23 cellular contexts compared by ENCODE assay signal in the genomic region with DNA sequence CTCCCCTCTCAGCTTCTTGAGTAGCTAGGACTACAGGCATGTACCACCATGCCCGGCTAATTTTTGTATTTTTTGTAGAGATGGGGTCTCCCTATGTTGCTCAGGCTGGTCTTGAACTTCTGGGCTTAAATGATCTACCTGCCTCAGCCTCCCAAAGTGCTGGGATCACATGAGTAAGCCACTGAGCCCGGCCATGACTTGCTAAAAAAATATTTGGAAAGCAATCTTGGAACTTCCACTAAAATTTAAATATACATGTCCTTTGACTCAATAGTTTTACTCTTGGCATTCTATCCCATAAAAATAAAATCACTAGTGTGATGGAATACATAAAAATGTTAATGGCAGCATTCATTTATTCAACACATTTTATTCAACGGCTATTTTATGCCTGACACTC. TPM values are rescaled to one million over a fixed set of nuclear protein-coding genes. Genes with fewer than 3 reads are reported as not detected.
DNase-seq lines count a peak whose midpoint lies in the region; ATAC-seq lines count a peak whose summit lies in the region.
"Had no signal": no experiment of that assay in that cellular context is flagged by ENCODE, and none has a peak within 500 bp of the region (broad histone marks: within the 10 kb centered on the region; RNA-seq: fewer than 3 reads in every experiment).

No MANE protein-coding gene starts in this region.

- H3K4me1 Mint-ChIP-seq in activated CD4-positive, alpha-beta T cell treated with anti-CD3 and anti-CD28 coated beads, Interleukin-2, amount 10 ng/mL, durations not matched to agents 7 days and 5 days = peaks cover 33% of the 10 kb centered on the region

- peak overlapping the region; percentile 6 for H3K56ac ChIP-seq in mesendoderm (ENCODE audit: low read length)

- H3K4me3 ChIP-seq in MG63 (no peak overlapping the region), mesendoderm (ENCODE audit: low read length) (no peak overlapping the region)
- H3K4me3 ChIP-seq: BLaER1, GM12878 had no signal

- no peak overlapping the region for H2BK15ac ChIP-seq in mesendoderm (replicated peaks; ENCODE audit: low read depth)

- no peak overlapping the region for H3K4me3 Mint-ChIP-seq in activated CD4-positive, alpha-beta T cell treated with anti-CD3 and anti-CD28 coated beads, Interleukin-2, amount 10 ng/mL, durations not matched to agents 7 days and 5 days
- H3K4me3 Mint-ChIP-seq: CD14-positive monocyte; CD4-positive, alpha-beta memory T cell had no signal

- no peak overlapping the region for H4K8ac ChIP-seq in mesendoderm (ENCODE audit: low read depth, low read length)

- no peak overlapping the region for H3K4me2 ChIP-seq in mesendoderm (ENCODE audit: low read length)
- H3K4me2 ChIP-seq: BLaER1 had no signal

- no peak for DNase-seq in activated CD4-positive, alpha-beta T cell treated with anti-CD3 and anti-CD28 coated beads, Interleukin-2, amount 10 ng/mL, durations not matched to agents 7 days and 5 days
- DNase-seq in activated CD4-positive, alpha-beta T cell treated with anti-CD3 and anti-CD28 coated beads, Interleukin-2, amount 50 U/mL, for 4 hours = no peak
- DNase-seq in EL (peak; percentile 16), MG63 (peak; percentile 11), mesendoderm (no peak), medulla oblongata (ENCODE audit: extremely low spot score) (no peak)
- no peak for DNase-seq in central memory CD4-positive, alpha-beta T cell
- DNase-seq: CD4-positive, alpha-beta memory T cell; DMS153; DMS79; GOT3; H7 had no signal

- no peak overlapping the region for H2AK5ac ChIP-seq in mesendoderm (ENCODE audit: low read length)

- peak overlapping the region; percentile 84 for H3K18ac ChIP-seq in mesendoderm (ENCODE audit: low read length)

- CTCF ChIA-PET in activated CD4-positive, alpha-beta T cell treated with anti-CD3 and anti-CD28 coated beads, Interleukin-2, amount 10 ng/mL, durations not matched to agents 7 days and 5 days (lab: Charles Lee) = no interaction called here

- POLR2A ChIA-PET in activated CD4-positive, alpha-beta T cell treated with anti-CD3 and anti-CD28 coated beads, Interleukin-2, amount 10 ng/mL, durations not matched to agents 7 days and 5 days (lab: Charles Lee) = no interaction called here

- no CpG with 5 or more reads among the region's 3 CpGs for WGBS in mesendoderm (ENCODE audit: extremely low coverage, insufficient coverage, low lambda C conversion rate)

- H3K9me3 ChIP-seq in MG63 = no peaks in the 10 kb centered on the region
- H3K9me3 ChIP-seq: BLaER1 had no signal

- peak overlapping the region; percentile 9 for H3K27ac Mint-ChIP-seq in activated CD4-positive, alpha-beta T cell treated with anti-CD3 and anti-CD28 coated beads, Interleukin-2, amount 10 ng/mL, durations not matched to agents 7 days and 5 days

- peak overlapping the region; percentile 85 for H2BK120ac ChIP-seq in mesendoderm (ENCODE audit: low read depth, low read length)

- no peak for ATAC-seq in GM19397 (IDR thresholded peaks at IDR 0.05; ENCODE audit: unreplicated experiment)
- ATAC-seq: GM12878, HCT116, HepG2 had no signal

- peaks cover 2% of the 10 kb centered on the region for H3K79me2 ChIP-seq in mesendoderm (ENCODE audit: control insufficient read depth, insufficient read depth, low read length)

- H3K36me3 ChIP-seq in MG63 = peaks cover 47% of the 10 kb centered on the region
- H3K36me3 ChIP-seq in mesendoderm (ENCODE audit: control insufficient read depth, insufficient read depth, low read length) = no peaks in the 10 kb centered on the region

- no peak overlapping the region for H3K9ac ChIP-seq in mesendoderm (ENCODE audit: low read length)
- H3K9ac ChIP-seq: BLaER1 had no signal

- H3K23ac ChIP-seq in mesendoderm (ENCODE audit: low read length) = no peak overlapping the region

- H3K27ac ChIP-seq in mesendoderm (ENCODE audit: low read depth, low read length) = no peak overlapping the region
- H3K27ac ChIP-seq: 22Rv1, BLaER1 had no signal

- peaks cover 3% of the 10 kb centered on the region for H3K9me3 Mint-ChIP-seq in activated CD4-positive, alpha-beta T cell treated with anti-CD3 and anti-CD28 coated beads, Interleukin-2, amount 10 ng/mL, durations not matched to agents 7 days and 5 days

- H4K5ac ChIP-seq in mesendoderm (ENCODE audit: low read length) = no peak overlapping the region

- H3K27me3 Mint-ChIP-seq in activated CD4-positive, alpha-beta T cell treated with anti-CD3 and anti-CD28 coated beads, Interleukin-2, amount 10 ng/mL, durations not matched to agents 7 days and 5 days = no peaks in the 10 kb centered on the region
- H3K27me3 Mint-ChIP-seq: CD4-positive, alpha-beta memory T cell had no signal

- H3K36me3 Mint-ChIP-seq in activated CD4-positive, alpha-beta T cell treated with anti-CD3 and anti-CD28 coated beads, Interleukin-2, amount 10 ng/mL, durations not matched to agents 7 days and 5 days (ENCODE audit: low read depth) = peaks cover 48% of the 10 kb centered on the region

- peak overlapping the region; percentile 55 for H3K4ac ChIP-seq in mesendoderm (ENCODE audit: low read depth, low read length)

- H3K4me1 ChIP-seq in mesendoderm (ENCODE audit: control insufficient read depth, low read depth, low read length) = peaks cover 26% of the 10 kb centered on the region

- no peak overlapping the region for H2BK5ac ChIP-seq in mesendoderm (ENCODE audit: low read length)

- H3K27me3 ChIP-seq in MG63 (no peaks in the 10 kb centered on the region), mesendoderm (ENCODE audit: insufficient read depth, low read length, poor library complexity) (no peaks in the 10 kb centered on the region)
- H3K27me3 ChIP-seq: BLaER1 had no signal

- peaks cover 4% of the 10 kb centered on the region for H3K79me1 ChIP-seq in mesendoderm (ENCODE audit: low read length)

RNA-seq across cellular contexts. Expression of a gene that starts 50.5 kb away (rescaled TPM):
- total RNA-seq in activated CD4-positive, alpha-beta T cell treated with anti-CD3 and anti-CD28 coated beads, Interleukin-2, amount 10 ng/mL, durations not matched to agents 7 days and 5 days = not detected
- not detected in 2 replicates for total RNA-seq in MG63 (2014; rRNA removed; shearing (Covaris generic); ENCODE audit: low replicate concordance)
- polyA plus RNA-seq in mesendoderm (2013, experiment 1 of 2) = not detected
- polyA plus RNA-seq in mesendoderm (2013, experiment 2 of 2) = not detected
- total RNA-seq: A673; CD4-positive, alpha-beta memory T cell; Daoy; G401; HepG2 had no signal
- polyA plus RNA-seq: AG04450; CD14-positive monocyte; CD4-positive, alpha-beta memory T cell; HepG2 had no signal

Comparison
In these comparisons a context has a peak if more than half of its experiments do, and no peak if none do; other contexts are left out.
1. DNase-seq: peak in EL (single experiment) and MG63 (single experiment); none in activated CD4-positive, alpha-beta T cell treated with anti-CD3 and anti-CD28 coated beads, Interleukin-2, amount 10 ng/mL, durations not matched to agents 7 days and 5 days (single experiment), activated CD4-positive, alpha-beta T cell treated with anti-CD3 and anti-CD28 coated beads, Interleukin-2, amount 50 U/mL, for 4 hours (0 of 2), mesendoderm (single experiment), medulla oblongata (single experiment) and central memory CD4-positive, alpha-beta T cell (single experiment).